In the genomic region with DNA sequence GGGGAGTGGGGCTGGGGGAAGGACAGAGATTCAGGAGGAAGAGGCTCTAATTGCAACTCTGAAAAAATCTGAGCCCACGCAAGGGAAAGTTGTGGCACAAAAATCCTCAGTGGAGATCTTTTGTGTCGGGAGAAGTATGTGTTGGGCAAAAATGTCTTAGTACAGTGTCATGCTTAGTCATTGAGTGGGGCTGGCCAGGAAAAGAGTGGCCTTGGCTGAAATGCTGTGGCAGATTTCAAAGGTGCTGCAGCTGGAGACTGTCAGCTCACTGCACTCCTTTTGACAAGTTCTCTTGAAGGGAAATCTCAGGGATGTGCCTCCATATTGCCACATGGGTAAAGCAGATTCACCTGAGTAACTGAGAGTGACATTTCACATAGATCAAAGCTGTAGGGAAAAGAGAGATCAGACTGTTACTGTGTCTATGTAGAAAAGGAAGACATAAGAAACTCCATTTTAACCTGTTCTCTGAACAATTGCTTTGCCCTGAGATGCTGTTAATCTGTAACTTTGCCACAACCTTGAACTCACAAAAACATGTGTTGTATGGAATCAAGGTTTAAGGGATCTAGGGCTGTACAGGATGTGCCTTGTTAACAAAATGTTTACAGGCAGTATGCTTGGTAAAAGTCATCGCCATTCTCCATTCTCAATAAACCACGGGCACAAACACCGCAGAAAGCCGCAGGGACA, we compare ENCODE assay signal across 15 cellular contexts. TPM values are rescaled to one million over a fixed set of nuclear protein-coding genes. Genes with fewer than 3 reads are reported as not detected.
DNase-seq lines count a peak whose midpoint lies in the region; ATAC-seq and TF ChIP-seq lines count a peak whose summit lies in the region.
"Had no signal": no experiment of that assay in that cellular context is flagged by ENCODE, and none has a peak within 500 bp of the region (broad histone marks: within the 10 kb centered on the region; RNA-seq: fewer than 3 reads in every experiment).

No MANE protein-coding gene starts in this region.

- no peaks in the 10 kb centered on the region for H3K36me3 ChIP-seq in fibroblast of lung (ENCODE audit: control insufficient read depth, insufficient read depth, low read length)
- H3K36me3 ChIP-seq in CD8-positive, alpha-beta T cell (ENCODE audit: insufficient read depth, low read length) = no peaks in the 10 kb centered on the region
- H3K36me3 ChIP-seq: suprapubic skin, WERI-Rb-1 had no signal

- H3K4me3 Mint-ChIP-seq in progenitor cell of endocrine pancreas (ENCODE audit: low read depth) = no peak overlapping the region
- no peak overlapping the region for H3K4me3 Mint-ChIP-seq in CD8-positive, alpha-beta T cell
- H3K4me3 Mint-ChIP-seq: endodermal cell had no signal

- intact Hi-C loops in CD8-positive, alpha-beta T cell (cut with DNase I, micrococcal nuclease) = no loop called here

- peak overlapping the region; percentile 17 for H2AFZ ChIP-seq in fibroblast of lung (ENCODE audit: low read length)

- DNase-seq in GM03348 (ENCODE audit: low spot score) = peak; percentile 51
- peak; percentile 57 for DNase-seq in RPMI7951 (ENCODE audit: low read depth)
- peak; percentile 59 to 80 for DNase-seq in fibroblast of lung (ENCODE audit: low read depth in 2 of 2)
- DNase-seq in progenitor cell of endocrine pancreas (ENCODE audit: low spot score, unreplicated experiment) = no peak
- no peak for DNase-seq in CD8-positive, alpha-beta T cell
- DNase-seq in NCI-H510A (lab: John Stamatoyannopoulos, UW) = no peak
- DNase-seq: activated CD8-positive, alpha-beta memory T cell treated with anti-CD3 and anti-CD28 coated beads, Interleukin-2, amount 50 U/mL, for 4 hours; amniotic stem cell; endodermal cell; MM.1S; RPMI8226; WERI-Rb-1 had no signal

- H3K4me3 ChIP-seq in fibroblast of lung (replicated peaks in 1 of 4; ENCODE audit: control extremely low read depth in 1 of 4, insufficient read depth in 1 of 4, low read depth in 3 of 4, low read length in 4 of 4) = no peak overlapping the region
- H3K4me3 ChIP-seq in CD8-positive, alpha-beta T cell (ENCODE audit: low read depth, low read length) = no peak overlapping the region
- H3K4me3 ChIP-seq: suprapubic skin had no signal

- POLR2A ChIA-PET in CD8-positive, alpha-beta T cell (lab: Charles Lee) = no interaction called here

- CTCF ChIA-PET in CD8-positive, alpha-beta T cell (lab: Charles Lee) = no interaction called here

- H3K36me3 Mint-ChIP-seq in progenitor cell of endocrine pancreas (ENCODE audit: insufficient read depth) = no peaks in the 10 kb centered on the region
- H3K36me3 Mint-ChIP-seq in CD8-positive, alpha-beta T cell = no peaks in the 10 kb centered on the region

- no peaks in the 10 kb centered on the region for H3K9me3 ChIP-seq in fibroblast of lung (ENCODE audit: control insufficient read depth, insufficient read depth, low read depth, low read length)
- H3K9me3 ChIP-seq in CD8-positive, alpha-beta T cell (ENCODE audit: low read length) = no peaks in the 10 kb centered on the region
- H3K9me3 ChIP-seq: suprapubic skin had no signal

- H3K27ac ChIP-seq in fibroblast of lung (ENCODE audit: insufficient read depth, low read length) = peak overlapping the region; percentile 30
- H3K27ac ChIP-seq in CD8-positive, alpha-beta T cell (ENCODE audit: low read depth, low read length) = no peak overlapping the region
- H3K27ac ChIP-seq: suprapubic skin, WERI-Rb-1 had no signal

- H3K27me3 ChIP-seq in fibroblast of lung (ENCODE audit: control insufficient read depth, insufficient read depth, low read length) = no peaks in the 10 kb centered on the region
- H3K27me3 ChIP-seq in CD8-positive, alpha-beta T cell (ENCODE audit: insufficient read depth, low read length) = no peaks in the 10 kb centered on the region
- H3K27me3 ChIP-seq: suprapubic skin had no signal

- H3K4me2 ChIP-seq in fibroblast of lung (ENCODE audit: extremely low read depth, insufficient read depth, low read length) = peak overlapping the region; percentile 58

- H3K27ac Mint-ChIP-seq in progenitor cell of endocrine pancreas = peak overlapping the region; percentile 85
- no peak overlapping the region for H3K27ac Mint-ChIP-seq in CD8-positive, alpha-beta T cell
- H3K27ac Mint-ChIP-seq: endodermal cell had no signal

- ATAC-seq in GM19023 (IDR thresholded peaks at IDR 0.05; ENCODE audit: unreplicated experiment) = no peak
- ATAC-seq in CD8-positive, alpha-beta T cell = no peak

- peaks cover 16% of the 10 kb centered on the region for H3K4me1 ChIP-seq in fibroblast of lung (ENCODE audit: control insufficient read depth, extremely low read depth, insufficient read depth, low read length)
- no peaks in the 10 kb centered on the region for H3K4me1 ChIP-seq in CD8-positive, alpha-beta T cell (ENCODE audit: insufficient read depth, low read length)
- H3K4me1 ChIP-seq: suprapubic skin had no signal

- no peaks in the 10 kb centered on the region for H4K20me1 ChIP-seq in fibroblast of lung (ENCODE audit: control insufficient read depth, extremely low read depth, insufficient read depth, low read length)

- H3K27me3 Mint-ChIP-seq in progenitor cell of endocrine pancreas = no peaks in the 10 kb centered on the region
- peaks cover 9% of the 10 kb centered on the region for H3K27me3 Mint-ChIP-seq in CD8-positive, alpha-beta T cell (ENCODE audit: low read depth)

- peaks cover 15% of the 10 kb centered on the region for H3K4me1 Mint-ChIP-seq in progenitor cell of endocrine pancreas (ENCODE audit: low read depth)
- no peaks in the 10 kb centered on the region for H3K4me1 Mint-ChIP-seq in CD8-positive, alpha-beta T cell (ENCODE audit: low read depth)
- H3K4me1 Mint-ChIP-seq: endodermal cell had no signal

- no peaks in the 10 kb centered on the region for H3K79me2 ChIP-seq in fibroblast of lung (ENCODE audit: control insufficient read depth, insufficient read depth, low read length)

- H3K9ac ChIP-seq in fibroblast of lung (ENCODE audit: insufficient read depth, low read length) = no peak overlapping the region

- TF ChIP-seq CTCF in fibroblast of lung (conservative IDR thresholded peaks at IDR 0.05 in 1 of 2, IDR thresholded peaks at IDR 0.05 in 1 of 2; ENCODE audit: low read depth in 1 of 2, low read length in 2 of 2) = no peak
- TF ChIP-seq CTCF in progenitor cell of endocrine pancreas (IDR thresholded peaks at IDR 0.05; ENCODE audit: unreplicated experiment) = no peak
- TF ChIP-seq CTCF in CD8-positive, alpha-beta T cell (IDR thresholded peaks at IDR 0.05) = no peak

- peaks cover 9% of the 10 kb centered on the region for H3K9me3 Mint-ChIP-seq in progenitor cell of endocrine pancreas (ENCODE audit: low read depth)
- H3K9me3 Mint-ChIP-seq in CD8-positive, alpha-beta T cell = peaks cover 6% of the 10 kb centered on the region

RNA-seq across cellular contexts. Expression of a gene that starts 36.0 kb away (rescaled TPM):
- total RNA-seq in RPMI7951 (2014; rRNA removed; shearing (Covaris generic)) = 36.8 and 46.3 TPM in 2 replicates
- 36.0 and 59.8 TPM in 2 replicates for total RNA-seq in fibroblast of lung
- polyA plus RNA-seq in fibroblast of lung = 186 and 245 TPM in 2 replicates
- 109 and 145 TPM in 2 replicates for polyA plus RNA-seq in fibroblast of lung (2012)
- 52.4 and 58.4 TPM in 2 replicates for polyA minus RNA-seq in fibroblast of lung (ENCODE audit: low replicate concordance)
- 0.22 and 0.33 TPM in 2 replicates for total RNA-seq in progenitor cell of endocrine pancreas
- 10 to 100 TPM; 20.8 to 23.1 TPM for total RNA-seq in CD8-positive, alpha-beta T cell

RNA-seq across cellular contexts. Expression of a gene that starts 53.7 kb away (rescaled TPM):
- total RNA-seq in RPMI7951 (2014; rRNA removed; shearing (Covaris generic)) = 0.20 and 0.36 TPM in 2 replicates
- total RNA-seq in fibroblast of lung (0.33 and 1.0 TPM in 2 replicates), progenitor cell of endocrine pancreas (0.29 and 0.64 TPM in 2 replicates)
- 0.33 and 0.46 TPM in 2 replicates for polyA plus RNA-seq in fibroblast of lung
- 0.26 and 0.38 TPM in 2 replicates for polyA plus RNA-seq in fibroblast of lung (2012)
- not detected in 2 replicates for polyA minus RNA-seq in fibroblast of lung (ENCODE audit: low replicate concordance)
- not detected for total RNA-seq in CD8-positive, alpha-beta T cell
- total RNA-seq: skeletal muscle tissue had no signal

Comparison
In these comparisons a context has a peak if more than half of its experiments do, and no peak if none do; other contexts are left out.
1. DNase-seq: peak in GM03348 (single experiment), RPMI7951 (single experiment) and fibroblast of lung (2 of 2); none in progenitor cell of endocrine pancreas (single experiment), CD8-positive, alpha-beta T cell (0 of 7) and NCI-H510A (single experiment).
2. RNA of a gene that starts 36.0 kb away (total RNA-seq): 36.0 to 59.8 TPM in fibroblast of lung, 36.8 to 46.3 TPM in RPMI7951 and 20.8 to 23.1 TPM in CD8-positive, alpha-beta T cell; 0.22 to 0.33 TPM in progenitor cell of endocrine pancreas; every median in the first group is over 10 times any median in the second.